ENCODE assay signal across 26 cellular contexts in genomic region chr17:36854982-36855381, GRCh38.
"Had no signal": no experiment of that assay in that cellular context is flagged by ENCODE, and none has a peak within 500 bp of the region (broad histone marks: within the 10 kb centered on the region; RNA-seq: fewer than 3 reads in every experiment).

No MANE protein-coding gene starts in this region.

- ATAC-seq: foreskin keratinocyte; gastroesophageal sphincter; heart right ventricle; left colon; lower lobe of right lung; natural killer cell; right lobe of liver; stimulated activated naive B cell treated with anti-CD40 and anti-IgM and Interleukin-4, amounts not matched to agents 10 μg/mL and 1 μg/mL and 100 μg/mL, for 72 hours had no signal

- H3K4me1 ChIP-seq: colonic mucosa, esophagus muscularis mucosa, gastroesophageal sphincter, heart right ventricle, left ventricle myocardium inferior, lower lobe of right lung, parathyroid adenoma, right lobe of liver, tibial nerve, upper lobe of left lung had no signal

- H3K36me3 ChIP-seq: colonic mucosa, esophagus muscularis mucosa, gastroesophageal sphincter, heart right ventricle, left ventricle myocardium inferior, lower lobe of right lung, neutrophil, right lobe of liver, thoracic aorta, tibial nerve, upper lobe of left lung had no signal

- H3K9me3 ChIP-seq: colonic mucosa, esophagus muscularis mucosa, gastroesophageal sphincter, heart right ventricle, left ventricle myocardium inferior, lower lobe of right lung, neutrophil, right lobe of liver, thoracic aorta, upper lobe of left lung had no signal

- H3K4me3 ChIP-seq: colonic mucosa, esophagus muscularis mucosa, gastroesophageal sphincter, heart right ventricle, left ventricle myocardium inferior, lower lobe of right lung, right lobe of liver, thoracic aorta, tibial nerve, upper lobe of left lung had no signal

- H2AFZ ChIP-seq: parathyroid adenoma had no signal

- H3K9ac ChIP-seq: parathyroid adenoma had no signal

- H3K27ac ChIP-seq: colonic mucosa, esophagus muscularis mucosa, foreskin keratinocyte, gastroesophageal sphincter, heart right ventricle, left ventricle myocardium inferior, lower lobe of right lung, neutrophil, parathyroid adenoma, right lobe of liver, thoracic aorta, tibial nerve, upper lobe of left lung had no signal

- H3K27me3 ChIP-seq: colonic mucosa, foreskin keratinocyte, right lobe of liver, upper lobe of left lung had no signal

- H3K79me2 ChIP-seq: parathyroid adenoma had no signal

- FAIRE-seq: islet of Langerhans, small intestine, urothelium cell line had no signal

- DNase-seq: colonic mucosa; effector CD8-positive, alpha-beta T cell; endodermal cell; foreskin keratinocyte; glutamatergic neuron; heart right ventricle; hippocampal formation; kidney glomerular epithelial cell; left colon; left ventricle myocardium inferior; lower lobe of right lung; natural killer cell; right lobe of liver; small intestine; stimulated activated CD4-positive, alpha-beta T cell treated with anti-CD3 and anti-CD28 coated beads, Interleukin-15, amount 100 ng/mL, for 24 hours; stimulated activated CD4-positive, alpha-beta T cell treated with anti-CD3 and anti-CD28 coated beads, Interleukin-2, amount 100 ng/mL, for 48 hours; stimulated activated naive B cell treated with anti-CD40 and anti-IgM and Interleukin-4, amounts not matched to agents 10 μg/mL and 1 μg/mL and 100 μg/mL, for 72 hours; upper lobe of left lung had no signal
